ENCODE assay signal across 10 cellular contexts in genomic region chr16:50680907-50681885, GRCh38. TPM values are rescaled to one million over a fixed set of nuclear protein-coding genes. Genes with fewer than 3 reads are reported as not detected.
DNase-seq lines count a peak whose midpoint lies in the region; ATAC-seq, FAIRE-seq and TF ChIP-seq lines count a peak whose summit lies in the region.
"Had no signal": no experiment of that assay in that cellular context is flagged by ENCODE, and none has a peak within 500 bp of the region (broad histone marks: within the 10 kb centered on the region; RNA-seq: fewer than 3 reads in every experiment).

TSS of gene SNX20 (minus strand) at chr16:50681312. CDS start at chr16:50677526, 3,786 bp downstream.

- no peaks in the 10 kb centered on the region for H3K9me3 ChIP-seq in Peyer's patch

- CTCF ChIA-PET in activated naive CD4-positive, alpha-beta T cell treated with anti-CD3 and anti-CD28 coated beads for 36 hours (lab: Charles Lee) = interaction anchor here (0.6 to 24.9 kb wide), 8 partner anchors 13 to 321 kb away, joined by 3 to 532 read pairs (median 8); partner anchors contain the start of gene CYLD

- H3K4me1 ChIP-seq in Peyer's patch = peaks cover 0 to 24% (median 4%) of the 10 kb centered on the region in 4 donors

- H3K4me3 Mint-ChIP-seq in activated naive CD4-positive, alpha-beta T cell treated with anti-CD3 and anti-CD28 coated beads for 36 hours = peak within 1 kb of the TSS; percentile 83
- peak within 1 kb of the TSS; percentile 85 for H3K4me3 Mint-ChIP-seq in natural killer cell

- TF ChIP-seq CTCF in Peyer's patch (IDR thresholded peaks at IDR 0.05) (no peak), natural killer cell (IDR thresholded peaks at IDR 0.05) (no peak)

- H3K9me3 Mint-ChIP-seq in activated naive CD4-positive, alpha-beta T cell treated with anti-CD3 and anti-CD28 coated beads for 36 hours = no peaks in the 10 kb centered on the region
- H3K9me3 Mint-ChIP-seq in natural killer cell = no peaks in the 10 kb centered on the region

- intact Hi-C loops in activated naive CD4-positive, alpha-beta T cell treated with anti-CD3 and anti-CD28 coated beads for 36 hours (cut with micrococcal nuclease) = no loop called here
- intact Hi-C loops in natural killer cell (cut with micrococcal nuclease) = loop anchor here (1.0 kb wide), 1 partner anchor 60 kb away; no protein-coding TSS in a partner anchor

- H3K36me3 Mint-ChIP-seq in activated naive CD4-positive, alpha-beta T cell treated with anti-CD3 and anti-CD28 coated beads for 36 hours (ENCODE audit: low read depth) = peaks cover 16% of the 10 kb centered on the region
- H3K36me3 Mint-ChIP-seq in natural killer cell = peaks cover 15% of the 10 kb centered on the region

- H3K4me3 ChIP-seq in Peyer's patch = peak within 1 kb of the TSS; percentile 39 to 58 (median 46)

- TF ChIP-seq POLR2A in GM12892 (IDR thresholded peaks at IDR 0.05; ENCODE audit: low read depth, low read length) (peak; percentile 69), Peyer's patch (IDR thresholded peaks at IDR 0.05) (no peak)

- FAIRE-seq in GM12892 (lab: Jason Lieb, UNC) = peak; percentile 95
- FAIRE-seq: colon, H1 had no signal

- no peaks in the 10 kb centered on the region for H3K36me3 ChIP-seq in Peyer's patch

- peak within 1 kb of the TSS; percentile 67 to 87 (median 78) for H3K27ac ChIP-seq in Peyer's patch

- peaks cover 81% of the 10 kb centered on the region for H3K4me1 Mint-ChIP-seq in activated naive CD4-positive, alpha-beta T cell treated with anti-CD3 and anti-CD28 coated beads for 36 hours (ENCODE audit: low read depth)
- H3K4me1 Mint-ChIP-seq in natural killer cell = peaks cover 89% of the 10 kb centered on the region in 2 donors

- DNase-seq in GM12892 (ENCODE audit: insufficient read length) (peak; percentile 60), Peyer's patch (peak in 2 of 3 donors; percentile 83), natural killer cell (peak; percentile 53), NCI-H510A treated with DMSO at 0.1 percent for 48 hours (lab: John Stamatoyannopoulos, UW) (no peak), dermis blood vessel endothelial cell (no peak), NCI-H1092 (lab: John Stamatoyannopoulos, UW) (no peak)
- DNase-seq in activated naive CD4-positive, alpha-beta T cell treated with anti-CD3 and anti-CD28 coated beads for 36 hours = peak; percentile 78

- H3K27me3 ChIP-seq in Peyer's patch = no peaks in the 10 kb centered on the region

- H3K27me3 Mint-ChIP-seq in activated naive CD4-positive, alpha-beta T cell treated with anti-CD3 and anti-CD28 coated beads for 36 hours (ENCODE audit: low read depth) = no peaks in the 10 kb centered on the region
- no peaks in the 10 kb centered on the region for H3K27me3 Mint-ChIP-seq in natural killer cell (ENCODE audit: low read depth in 2 of 2)

- H3K27ac Mint-ChIP-seq in activated naive CD4-positive, alpha-beta T cell treated with anti-CD3 and anti-CD28 coated beads for 36 hours = peak within 1 kb of the TSS; percentile 93
- H3K27ac Mint-ChIP-seq in natural killer cell = peak within 1 kb of the TSS; percentile 95 to 96

- ATAC-seq in HG02610 (IDR thresholded peaks at IDR 0.05; ENCODE audit: unreplicated experiment) = peak; percentile 39
- ATAC-seq in natural killer cell = peak; percentile 79 to 82 (median 80)

RNA-seq across cellular contexts. Expression of gene SNX20, which starts in this region (rescaled TPM):
- polyA plus RNA-seq in GM12892 (2012; ENCODE audit: missing spikeins) = 14.8 TPM
- total RNA-seq in Peyer's patch = 10 to 100 TPM in 1 of 4 donors, 1 to 10 TPM in 3; 1.3 to 10.7 (median 2.3) TPM
- total RNA-seq in activated naive CD4-positive, alpha-beta T cell treated with anti-CD3 and anti-CD28 coated beads for 36 hours = 10 to 100 TPM; 29.6 to 30.3 TPM
- total RNA-seq in natural killer cell = 10 to 100 TPM; 33.0 to 53.9 (median 51.7) TPM
- 0.34 and 0.70 TPM in 2 replicates for total RNA-seq in dermis blood vessel endothelial cell
- total RNA-seq: H1 had no signal
- polyA plus RNA-seq: H1 had no signal

Comparison
In these comparisons a context has a peak if more than half of its experiments do, and no peak if none do; other contexts are left out.
1. DNase-seq: peak in GM12892 (single experiment), Peyer's patch (2 of 3), activated naive CD4-positive, alpha-beta T cell treated with anti-CD3 and anti-CD28 coated beads for 36 hours (single experiment) and natural killer cell (single experiment); none in NCI-H510A treated with DMSO at 0.1 percent for 48 hours (single experiment), dermis blood vessel endothelial cell (single experiment) and NCI-H1092 (single experiment).